12 cellular contexts compared by ENCODE assay signal in the genomic region with DNA sequence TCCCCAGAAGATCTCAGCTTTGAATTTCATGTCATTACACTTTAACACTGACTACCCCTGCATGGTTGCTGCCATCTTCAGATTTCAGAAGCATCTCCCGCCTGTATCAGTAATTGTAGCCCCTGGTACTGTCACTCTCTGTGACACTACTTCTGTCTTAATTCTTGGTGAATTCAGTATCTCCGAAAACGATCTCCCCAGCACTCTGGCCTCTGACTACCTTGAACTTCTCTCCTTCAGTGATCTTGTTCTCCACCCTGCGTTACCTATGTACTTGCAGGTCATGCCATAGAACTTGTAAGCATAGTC. TPM values are rescaled to one million over a fixed set of nuclear protein-coding genes. Genes with fewer than 3 reads are reported as not detected.
DNase-seq lines count a peak whose midpoint lies in the region; ATAC-seq and TF ChIP-seq lines count a peak whose summit lies in the region.
"Had no signal": no experiment of that assay in that cellular context is flagged by ENCODE, and none has a peak within 500 bp of the region (broad histone marks: within the 10 kb centered on the region; RNA-seq: fewer than 3 reads in every experiment).

No MANE protein-coding gene starts in this region.

- intact Hi-C loops in CD8-positive, alpha-beta T cell (cut with DNase I, micrococcal nuclease): loop anchor here (1.0 to 10.0 kb wide), 8 partner anchors 179 to 837 kb away; a partner anchor contains a TSS
- intact Hi-C loops in colonic mucosa (cut with DNase I): loop anchor here (5.0 to 10.0 kb wide), 4 partner anchors 155 to 357 kb away; a partner anchor contains a TSS

- H3K4me2 ChIP-seq in neural progenitor cell: no peak overlapping the region
- H3K4me2 ChIP-seq in hepatocyte: no peak overlapping the region

- DNase-seq in CD8-positive, alpha-beta T cell: no peak
- DNase-seq in colonic mucosa: no peak
- no peak for DNase-seq in neural progenitor cell (ENCODE audit: low spot score)
- DNase-seq in stimulated activated CD4-positive, alpha-beta T cell treated with anti-CD3 and anti-CD28 coated beads, Interleukin-4, amount 100 ng/mL, for 4 hours: no peak
- DNase-seq in hepatocyte (ENCODE audit: low spot score): no peak
- DNase-seq: activated naive CD8-positive, alpha-beta T cell treated with anti-CD3 and anti-CD28 coated beads, Interleukin-2, amount 10 ng/mL, durations not matched to agents 7 days and 5 days; left ventricle myocardium inferior; NCI-H2081 treated with DMSO at 0.1 percent for 48 hours had no signal

- CTCF ChIA-PET in CD8-positive, alpha-beta T cell (lab: Charles Lee): interaction anchor here (0.7 to 19.5 kb wide), 36 partner anchors 10 to 848 kb away, joined by 3 to 416 read pairs (median 4); a partner anchor contains a TSS

- no peak for ATAC-seq in CD8-positive, alpha-beta T cell
- peak; percentile 13 for ATAC-seq in GM21390 (IDR thresholded peaks at IDR 0.05; ENCODE audit: unreplicated experiment)
- ATAC-seq in HG03565 (IDR thresholded peaks at IDR 0.05; ENCODE audit: unreplicated experiment): peak; percentile 13
- no peak for ATAC-seq in HG02870 (IDR thresholded peaks at IDR 0.05; ENCODE audit: unreplicated experiment)

- H3K9me3 ChIP-seq in CD8-positive, alpha-beta T cell (ENCODE audit: low read length): no peaks in the 10 kb centered on the region
- H3K9me3 ChIP-seq in colonic mucosa (no peaks in the 10 kb centered on the region), neural progenitor cell (ENCODE audit: low read depth) (no peaks in the 10 kb centered on the region), hepatocyte (ENCODE audit: low read depth) (no peaks in the 10 kb centered on the region)
- H3K9me3 ChIP-seq: left ventricle myocardium inferior had no signal

- no peak overlapping the region for H2AFZ ChIP-seq in neural progenitor cell (replicated peaks)
- H2AFZ ChIP-seq in hepatocyte: no peak overlapping the region

- no peaks in the 10 kb centered on the region for H3K9me2 ChIP-seq in hepatocyte (replicated peaks; ENCODE audit: insufficient read depth)

- H3K4me1 Mint-ChIP-seq in CD8-positive, alpha-beta T cell (ENCODE audit: low read depth): peaks cover 3% of the 10 kb centered on the region
- H3K4me1 Mint-ChIP-seq in neural progenitor cell: no peaks in the 10 kb centered on the region

- POLR2A ChIA-PET in CD8-positive, alpha-beta T cell (lab: Charles Lee): interaction anchor here (1.2 kb wide), 1 partner anchor 245 kb away, joined by 3 read pairs; a partner anchor contains a TSS

- no peaks in the 10 kb centered on the region for H3K9me3 Mint-ChIP-seq in CD8-positive, alpha-beta T cell
- no peaks in the 10 kb centered on the region for H3K9me3 Mint-ChIP-seq in neural progenitor cell
- H3K9me3 Mint-ChIP-seq: activated naive CD8-positive, alpha-beta T cell treated with anti-CD3 and anti-CD28 coated beads, Interleukin-2, amount 10 ng/mL, durations not matched to agents 7 days and 5 days; activated T-cell treated with anti-CD3 and anti-CD28 coated beads, Interleukin-2, amount 50 U/mL, for 4 hours had no signal

- H3K36me3 Mint-ChIP-seq in CD8-positive, alpha-beta T cell: no peaks in the 10 kb centered on the region
- H3K36me3 Mint-ChIP-seq in neural progenitor cell: no peaks in the 10 kb centered on the region
- H3K36me3 Mint-ChIP-seq: activated naive CD8-positive, alpha-beta T cell treated with anti-CD3 and anti-CD28 coated beads, Interleukin-2, amount 10 ng/mL, durations not matched to agents 7 days and 5 days had no signal

- H3K4me1 ChIP-seq in CD8-positive, alpha-beta T cell (ENCODE audit: insufficient read depth, low read length): no peaks in the 10 kb centered on the region
- H3K4me1 ChIP-seq in colonic mucosa (no peaks in the 10 kb centered on the region), neural progenitor cell (no peaks in the 10 kb centered on the region), hepatocyte (ENCODE audit: insufficient read depth) (no peaks in the 10 kb centered on the region)
- H3K4me1 ChIP-seq: left ventricle myocardium inferior had no signal

- no peak overlapping the region for H3K27ac ChIP-seq in CD8-positive, alpha-beta T cell (ENCODE audit: low read depth, low read length)
- H3K27ac ChIP-seq in colonic mucosa: no peak overlapping the region
- no peak overlapping the region for H3K27ac ChIP-seq in neural progenitor cell
- H3K27ac ChIP-seq in hepatocyte: no peak overlapping the region
- H3K27ac ChIP-seq: left ventricle myocardium inferior had no signal

- H3K79me2 ChIP-seq in neural progenitor cell (ENCODE audit: low read depth) (no peaks in the 10 kb centered on the region), hepatocyte (no peaks in the 10 kb centered on the region)

- WGBS in hepatocyte (ENCODE audit: low lambda C conversion rate, missing lambda C conversion rate): 48% methylated on average over 4 of the region's 4 CpGs

- H3K27me3 Mint-ChIP-seq in CD8-positive, alpha-beta T cell (ENCODE audit: low read depth): peaks cover 6% of the 10 kb centered on the region
- H3K27me3 Mint-ChIP-seq in neural progenitor cell (ENCODE audit: insufficient read depth, low read depth): peaks cover 2% of the 10 kb centered on the region

- no peaks in the 10 kb centered on the region for H3K36me3 ChIP-seq in CD8-positive, alpha-beta T cell (ENCODE audit: insufficient read depth, low read length)
- no peaks in the 10 kb centered on the region for H3K36me3 ChIP-seq in colonic mucosa
- no peaks in the 10 kb centered on the region for H3K36me3 ChIP-seq in neural progenitor cell
- no peaks in the 10 kb centered on the region for H3K36me3 ChIP-seq in hepatocyte (replicated peaks; ENCODE audit: insufficient read depth, low read depth)
- H3K36me3 ChIP-seq: left ventricle myocardium inferior had no signal

- H4K20me1 ChIP-seq in neural progenitor cell (ENCODE audit: low read depth) (no peaks in the 10 kb centered on the region), hepatocyte (ENCODE audit: insufficient read depth, poor library complexity, severe bottlenecking) (no peaks in the 10 kb centered on the region)

- H3K9ac ChIP-seq in colonic mucosa (ENCODE audit: low read depth in 2 of 2, low read length in 2 of 2) (no peak overlapping the region), neural progenitor cell (no peak overlapping the region)

- TF ChIP-seq CTCF in CD8-positive, alpha-beta T cell (IDR thresholded peaks at IDR 0.05): peak; percentile 35
- TF ChIP-seq CTCF in colonic mucosa (IDR thresholded peaks at IDR 0.05): peak; percentile 10
- TF ChIP-seq CTCF in neural progenitor cell (IDR thresholded peaks at IDR 0.05): no peak
- TF ChIP-seq CTCF in hepatocyte (IDR thresholded peaks at IDR 0.05; ENCODE audit: poor library complexity): no peak

- H3K4me3 ChIP-seq in CD8-positive, alpha-beta T cell (ENCODE audit: low read depth, low read length): no peak overlapping the region
- H3K4me3 ChIP-seq in colonic mucosa: no peak overlapping the region
- no peak overlapping the region for H3K4me3 ChIP-seq in neural progenitor cell
- H3K4me3 ChIP-seq in hepatocyte: no peak overlapping the region
- H3K4me3 ChIP-seq: left ventricle myocardium inferior had no signal

- no peaks in the 10 kb centered on the region for H3K27me3 ChIP-seq in CD8-positive, alpha-beta T cell (ENCODE audit: insufficient read depth, low read length)
- H3K27me3 ChIP-seq in colonic mucosa: no peaks in the 10 kb centered on the region
- no peaks in the 10 kb centered on the region for H3K27me3 ChIP-seq in neural progenitor cell
- H3K27me3 ChIP-seq in hepatocyte: no peaks in the 10 kb centered on the region

- H3K4me3 Mint-ChIP-seq in CD8-positive, alpha-beta T cell: no peak overlapping the region
- H3K4me3 Mint-ChIP-seq in neural progenitor cell: no peak overlapping the region
- H3K4me3 Mint-ChIP-seq: activated naive CD8-positive, alpha-beta T cell treated with anti-CD3 and anti-CD28 coated beads, Interleukin-2, amount 10 ng/mL, durations not matched to agents 7 days and 5 days; activated T-cell treated with anti-CD3 and anti-CD28 coated beads, Interleukin-2, amount 50 U/mL, for 4 hours had no signal

- H3F3A ChIP-seq in neural progenitor cell (ENCODE audit: low read depth): no peaks in the 10 kb centered on the region

- H3K27ac Mint-ChIP-seq in CD8-positive, alpha-beta T cell: no peak overlapping the region
- no peak overlapping the region for H3K27ac Mint-ChIP-seq in neural progenitor cell
- H3K27ac Mint-ChIP-seq: activated naive CD8-positive, alpha-beta T cell treated with anti-CD3 and anti-CD28 coated beads, Interleukin-2, amount 10 ng/mL, durations not matched to agents 7 days and 5 days had no signal

RNA-seq across cellular contexts. Expression of a gene that starts 53.8 kb away (rescaled TPM):
- total RNA-seq in CD8-positive, alpha-beta T cell: under 1 TPM; 0.33 to 0.61 TPM
- 10 to 100 TPM in 1 of 2 donors, 1 to 10 TPM in 1; 7.5 to 18.8 TPM for total RNA-seq in colonic mucosa
- total RNA-seq in neural progenitor cell (ENCODE audit: low replicate concordance): 0.62 and 2.4 TPM in 2 replicates
- total RNA-seq in hepatocyte: 10.0 and 11.6 TPM in 2 replicates
- 3.7 and 3.9 TPM in 2 replicates for polyA plus RNA-seq in hepatocyte

Comparison
In these comparisons a context has a peak if more than half of its experiments do, and no peak if none do; other contexts are left out.
1. ATAC-seq: peak in GM21390 (single experiment) and HG03565 (single experiment); none in CD8-positive, alpha-beta T cell (single experiment) and HG02870 (single experiment).
2. CTCF ChIP-seq: peak in CD8-positive, alpha-beta T cell (single experiment) and colonic mucosa (single experiment); none in neural progenitor cell (single experiment) and hepatocyte (single experiment).